15 cellular contexts compared by ENCODE assay signal in the genomic region with DNA sequence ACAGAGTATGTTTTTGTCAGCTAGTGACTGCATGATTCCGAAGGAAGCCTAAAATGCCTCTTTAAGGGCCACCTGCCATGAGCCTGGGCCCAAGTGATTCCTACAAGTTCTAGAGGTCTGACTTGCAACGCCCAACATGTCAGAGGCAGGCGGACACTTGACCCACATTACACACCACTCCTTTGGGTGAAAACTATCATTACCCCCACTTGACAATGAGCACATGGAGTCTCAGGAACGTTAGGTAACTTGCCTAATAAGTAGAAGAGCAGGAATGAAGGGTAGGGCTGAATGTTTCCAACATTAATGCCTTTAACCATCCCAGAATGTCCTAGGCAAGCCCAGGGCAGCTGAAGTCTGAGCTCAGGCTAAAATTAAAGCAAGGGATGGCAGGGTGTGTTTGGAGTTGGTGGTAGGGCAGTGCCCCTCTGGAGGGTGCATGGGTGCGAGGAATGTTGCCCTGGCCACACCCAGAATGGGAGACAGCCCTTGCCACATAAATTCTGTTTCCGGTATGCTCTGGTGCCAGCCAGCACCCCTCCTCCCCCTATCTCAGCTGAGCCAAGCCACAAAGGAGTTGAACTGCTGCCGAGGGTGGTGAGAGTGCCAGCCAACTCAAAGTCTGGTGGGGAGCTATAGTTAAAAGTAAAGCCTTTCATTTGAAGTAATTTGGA. TPM values are rescaled to one million over a fixed set of nuclear protein-coding genes. Genes with fewer than 3 reads are reported as not detected.
DNase-seq lines count a peak whose midpoint lies in the region; ATAC-seq and TF ChIP-seq lines count a peak whose summit lies in the region.
"Had no signal": no experiment of that assay in that cellular context is flagged by ENCODE, and none has a peak within 500 bp of the region (broad histone marks: within the 10 kb centered on the region; RNA-seq: fewer than 3 reads in every experiment).

No MANE protein-coding gene starts in this region.

- no peaks in the 10 kb centered on the region for H3K9me3 Mint-ChIP-seq in MCF 10A (ENCODE audit: unreplicated experiment)

- ATAC-seq in HG03025 (IDR thresholded peaks at IDR 0.05; ENCODE audit: low FRiP score, unreplicated experiment): no peak
- ATAC-seq in HG03045 (IDR thresholded peaks at IDR 0.05; ENCODE audit: unreplicated experiment): no peak
- no peak for ATAC-seq in HG03565 (IDR thresholded peaks at IDR 0.05; ENCODE audit: unreplicated experiment)

- intact Hi-C loops in MCF 10A (cut with micrococcal nuclease): no loop called here

- H3K4me3 Mint-ChIP-seq in MCF 10A (ENCODE audit: unreplicated experiment): peak overlapping the region; percentile 59

- peaks cover 29% of the 10 kb centered on the region for H3K4me1 ChIP-seq in BLaER1

- H3K4me2 ChIP-seq in BLaER1: peak overlapping the region; percentile 47

- no peak overlapping the region for H3K27ac ChIP-seq in BLaER1
- H3K27ac ChIP-seq: brain microvascular endothelial cell, VCaP had no signal

- DNase-seq in HS-27A (ENCODE audit: low read depth) (peak; percentile 51), MCF 10A (ENCODE audit: unreplicated experiment) (peak; percentile 74), mucosa of gallbladder (ENCODE audit: low spot score) (peak; percentile 40), germinal center (ENCODE audit: low spot score) (no peak)
- DNase-seq: brain microvascular endothelial cell; DMS53; foreskin fibroblast; NCI-H69; stimulated activated CD4-positive, alpha-beta T cell treated with anti-CD3 and anti-CD28 coated beads, Interleukin-1b, Interleukin-23, amount 100 ng/mL, for 48 hours; trophoblast cell had no signal

- no peaks in the 10 kb centered on the region for H3K36me3 ChIP-seq in BLaER1
- H3K36me3 ChIP-seq: brain microvascular endothelial cell had no signal

- H3K4me1 Mint-ChIP-seq in MCF 10A (ENCODE audit: insufficient read depth, unreplicated experiment): peaks cover 36% of the 10 kb centered on the region

- POLR2A ChIA-PET in MCF 10A (lab: Yijun Ruan, JAX): interaction anchor here (0.9 to 1.3 kb wide), 2 partner anchors 13 to 58 kb away, joined by 3 read pairs; no protein-coding TSS in a partner anchor

- no peak for TF ChIP-seq CTCF in MCF 10A (IDR thresholded peaks at IDR 0.05; ENCODE audit: unreplicated experiment)

- no peaks in the 10 kb centered on the region for H3K27me3 Mint-ChIP-seq in MCF 10A (ENCODE audit: insufficient read depth, unreplicated experiment)

- H3K9me3 ChIP-seq in BLaER1: no peaks in the 10 kb centered on the region

- BruUV-seq in MCF 10A (replicated peaks; lab: Mats Ljungman, UMichigan): no TSS peak

- no peaks in the 10 kb centered on the region for H4K20me1 ChIP-seq in BLaER1

- H3K27ac Mint-ChIP-seq in MCF 10A (ENCODE audit: low read depth, unreplicated experiment): peak overlapping the region; percentile 83

- no peaks in the 10 kb centered on the region for H3K27me3 ChIP-seq in BLaER1
- H3K27me3 ChIP-seq: brain microvascular endothelial cell had no signal

- no peak overlapping the region for H3K4me3 ChIP-seq in BLaER1

- CTCF ChIA-PET in MCF 10A (lab: Yijun Ruan, JAX): interaction anchor here (0.6 to 2.1 kb wide), 6 partner anchors 22 to 324 kb away, joined by 3 to 5 read pairs (median 3); no protein-coding TSS in a partner anchor

- H3K36me3 Mint-ChIP-seq in MCF 10A (ENCODE audit: insufficient read depth, unreplicated experiment): peaks cover 6% of the 10 kb centered on the region

- H3K9ac ChIP-seq in BLaER1: no peak overlapping the region

RNA-seq across cellular contexts. Expression of gene PLAAT2, which starts 2.5 kb away (rescaled TPM):
- total RNA-seq in MCF 10A (2022) (0.58 TPM in 1 of 2 replicates, not detected in the other), mucosa of gallbladder (2.1 TPM)

RNA-seq across cellular contexts. Expression of gene PLAAT4, which starts 24.0 kb away (rescaled TPM):
- 0.69 and 0.96 TPM in 2 replicates for total RNA-seq in MCF 10A (2022)
- total RNA-seq in mucosa of gallbladder: 87.0 TPM

RNA-seq across cellular contexts. Expression of gene PLAAT3, which starts 53.6 kb away (rescaled TPM):
- total RNA-seq in MCF 10A (2022) (3.6 and 3.9 TPM in 2 replicates), mucosa of gallbladder (91.8 TPM)

RNA-seq across cellular contexts. Expression of gene LGALS12, which starts 54.8 kb away (rescaled TPM):
- total RNA-seq in MCF 10A (2022) (not detected in 2 replicates), mucosa of gallbladder (0.26 TPM)

Comparison
In these comparisons a context has a peak if more than half of its experiments do, and no peak if none do; other contexts are left out.
1. RNA of gene PLAAT4, which starts 24.0 kb away (total RNA-seq): 87.0 TPM in mucosa of gallbladder (single experiment); 0.69 to 0.96 TPM in MCF 10A; every median in the first group is over 10 times any median in the second.
2. RNA of gene PLAAT3, which starts 53.6 kb away (total RNA-seq): 91.8 TPM in mucosa of gallbladder (single experiment); 3.6 to 3.9 TPM in MCF 10A; every median in the first group is over 10 times any median in the second.